Comparison of ENCODE assay signal across 29 cellular contexts in genomic region chr17:36793976-36794375, GRCh38.
"Had no signal": no experiment of that assay in that cellular context is flagged by ENCODE, and none has a peak within 500 bp of the region (broad histone marks: within the 10 kb centered on the region; RNA-seq: fewer than 3 reads in every experiment).

No MANE protein-coding gene starts in this region.

- DNase-seq: stimulated activated CD4-positive, alpha-beta T cell treated with anti-CD3 and anti-CD28 coated beads, Interleukin-2, amount 100 ng/mL, for 48 hours; stimulated activated CD4-positive, alpha-beta T cell treated with anti-CD3 and anti-CD28 coated beads, Interleukin-4, amount 100 ng/mL, for 1 hour; stimulated activated CD4-positive, alpha-beta T cell treated with anti-CD3 and anti-CD28 coated beads, Interleukin-4, amount 100 ng/mL, for 24 hours; stimulated activated CD4-positive, alpha-beta T cell treated with anti-CD3 and anti-CD28 coated beads, Interleukin-4, amount 100 ng/mL, for 4 hours; stimulated activated CD8-positive, alpha-beta memory T cell treated with anti-CD3 and anti-CD28 coated beads, Interleukin-4, amount 100 ng/mL, for 48 hours; stimulated activated naive B cell treated with anti-CD40 and anti-IgM and Interleukin-4, amounts not matched to agents 10 μg/mL and 1 μg/mL and 100 μg/mL, for 72 hours; stimulated activated naive CD4-positive, alpha-beta T cell; stimulated activated naive CD4-positive, alpha-beta T cell treated with Interleukin-2 at 50 U/mL for 16 hours; stimulated activated naive CD8-positive, alpha-beta T cell treated with anti-CD3 and anti-CD28 coated beads, Interleukin-15, amount 100 ng/mL, for 72 hours; stimulated activated naive CD8-positive, alpha-beta T cell treated with anti-CD3 and anti-CD28 coated beads, Interleukin-15, Interleukin-2, amounts not matched to agents 100 U/mL and 50 U/mL, for 24 hours; stomach; substantia nigra; testis; thyroid gland; tibial artery; transverse colon; trophoblast cell; upper lobe of left lung; upper lobe of right lung; uterus had no signal

- H3K9me3 Mint-ChIP-seq: stimulated activated effector memory CD8-positive, alpha-beta T cell treated with anti-CD3 and anti-CD28 coated beads, Interleukin-12 subunit alpha, Interleukin-12 subunit beta, amount 100 ng/mL, for 72 hours; stimulated activated memory B cell treated with anti-CD40 and anti-IgM and Interleukin-4, amounts not matched to agents 10 μg/mL and 1 μg/mL and 100 μg/mL, for 72 hours; stimulated activated naive CD8-positive, alpha-beta T cell treated with anti-CD3 and anti-CD28 coated beads, Interleukin-15, amount 100 ng/mL, for 72 hours; stimulated activated naive CD8-positive, alpha-beta T cell treated with anti-CD3 and anti-CD28 coated beads, Interleukin-15, Interleukin-2, amounts not matched to agents 100 ng/mL and 50 ng/mL, for 24 hours; type B pancreatic cell had no signal

- FAIRE-seq: urothelium cell line had no signal

- H3K36me3 Mint-ChIP-seq: stimulated activated effector memory CD8-positive, alpha-beta T cell treated with anti-CD3 and anti-CD28 coated beads, Interleukin-12 subunit alpha, Interleukin-12 subunit beta, amount 100 ng/mL, for 72 hours; stimulated activated memory B cell treated with anti-CD40 and anti-IgM and Interleukin-4, amounts not matched to agents 10 μg/mL and 1 μg/mL and 100 μg/mL, for 72 hours; stimulated activated naive B cell treated with anti-CD40 and anti-IgM and Interleukin-4, amounts not matched to agents 10 μg/mL and 1 μg/mL and 100 μg/mL, for 72 hours; type B pancreatic cell had no signal

- H3K27me3 ChIP-seq: testis, thyroid gland, upper lobe of left lung, uterus, vagina had no signal

- H3K36me3 ChIP-seq: stomach, suprapubic skin, thoracic aorta, thyroid gland, tibial artery, tibial nerve, transverse colon, upper lobe of left lung, upper lobe of right lung, uterus, vagina had no signal

- ATAC-seq: stimulated activated effector memory CD8-positive, alpha-beta T cell treated with anti-CD3 and anti-CD28 coated beads, Interleukin-12 subunit alpha, Interleukin-12 subunit beta, amount 100 ng/mL, for 72 hours; stimulated activated memory B cell treated with anti-CD40 and anti-IgM and Interleukin-4, amounts not matched to agents 10 μg/mL and 1 μg/mL and 100 μg/mL, for 72 hours; stimulated activated naive B cell treated with anti-CD40 and anti-IgM and Interleukin-4, amounts not matched to agents 10 μg/mL and 1 μg/mL and 100 μg/mL, for 72 hours; stimulated activated naive CD8-positive, alpha-beta T cell treated with anti-CD3 and anti-CD28 coated beads, Interleukin-15, amount 100 ng/mL, for 72 hours; stimulated activated naive CD8-positive, alpha-beta T cell treated with anti-CD3 and anti-CD28 coated beads, Interleukin-15, Interleukin-2, amounts not matched to agents 100 U/mL and 50 U/mL, for 24 hours; upper lobe of right lung had no signal

- H3K4me3 ChIP-seq: stomach, suprapubic skin, testis, thoracic aorta, thyroid gland, tibial artery, tibial nerve, transverse colon, upper lobe of left lung, upper lobe of right lung, uterus, vagina had no signal

- H3K27ac ChIP-seq: stomach, suprapubic skin, testis, thoracic aorta, thyroid gland, tibial artery, tibial nerve, transverse colon, upper lobe of left lung, upper lobe of right lung, uterus, vagina had no signal

- H3K9me3 ChIP-seq: suprapubic skin, testis, thoracic aorta, thyroid gland, transverse colon, upper lobe of left lung, upper lobe of right lung, uterus, vagina had no signal

- H3K4me1 ChIP-seq: stomach, suprapubic skin, testis, thyroid gland, tibial artery, tibial nerve, transverse colon, upper lobe of left lung, upper lobe of right lung, uterus, vagina had no signal

- H3K4me1 Mint-ChIP-seq: stimulated activated effector memory CD8-positive, alpha-beta T cell treated with anti-CD3 and anti-CD28 coated beads, Interleukin-12 subunit alpha, Interleukin-12 subunit beta, amount 100 ng/mL, for 72 hours; stimulated activated memory B cell treated with anti-CD40 and anti-IgM and Interleukin-4, amounts not matched to agents 10 μg/mL and 1 μg/mL and 100 μg/mL, for 72 hours; stimulated activated naive B cell treated with anti-CD40 and anti-IgM and Interleukin-4, amounts not matched to agents 10 μg/mL and 1 μg/mL and 100 μg/mL, for 72 hours; stimulated activated naive CD8-positive, alpha-beta T cell treated with anti-CD3 and anti-CD28 coated beads, Interleukin-15, amount 100 ng/mL, for 72 hours had no signal

- H3K4me3 Mint-ChIP-seq: stimulated activated effector memory CD8-positive, alpha-beta T cell treated with anti-CD3 and anti-CD28 coated beads, Interleukin-12 subunit alpha, Interleukin-12 subunit beta, amount 100 ng/mL, for 72 hours; stimulated activated memory B cell treated with anti-CD40 and anti-IgM and Interleukin-4, amounts not matched to agents 10 μg/mL and 1 μg/mL and 100 μg/mL, for 72 hours; stimulated activated naive B cell treated with anti-CD40 and anti-IgM and Interleukin-4, amounts not matched to agents 10 μg/mL and 1 μg/mL and 100 μg/mL, for 72 hours; stimulated activated naive CD8-positive, alpha-beta T cell treated with anti-CD3 and anti-CD28 coated beads, Interleukin-15, amount 100 ng/mL, for 72 hours; stimulated activated naive CD8-positive, alpha-beta T cell treated with anti-CD3 and anti-CD28 coated beads, Interleukin-15, Interleukin-2, amounts not matched to agents 100 ng/mL and 50 ng/mL, for 24 hours; type B pancreatic cell had no signal

- H3K27ac Mint-ChIP-seq: stimulated activated effector memory CD8-positive, alpha-beta T cell treated with anti-CD3 and anti-CD28 coated beads, Interleukin-12 subunit alpha, Interleukin-12 subunit beta, amount 100 ng/mL, for 72 hours; stimulated activated memory B cell treated with anti-CD40 and anti-IgM and Interleukin-4, amounts not matched to agents 10 μg/mL and 1 μg/mL and 100 μg/mL, for 72 hours; stimulated activated naive B cell treated with anti-CD40 and anti-IgM and Interleukin-4, amounts not matched to agents 10 μg/mL and 1 μg/mL and 100 μg/mL, for 72 hours; stimulated activated naive CD8-positive, alpha-beta T cell treated with anti-CD3 and anti-CD28 coated beads, Interleukin-15, amount 100 ng/mL, for 72 hours; stimulated activated naive CD8-positive, alpha-beta T cell treated with anti-CD3 and anti-CD28 coated beads, Interleukin-15, Interleukin-2, amounts not matched to agents 100 ng/mL and 50 ng/mL, for 24 hours; type B pancreatic cell had no signal
